24 cellular contexts compared by ENCODE assay signal in genomic region chr19:3524075-3524842, GRCh38. TPM values are rescaled to one million over a fixed set of nuclear protein-coding genes. Genes with fewer than 3 reads are reported as not detected.
"Had no signal": no experiment of that assay in that cellular context is flagged by ENCODE, and none has a peak within 500 bp of the region (broad histone marks: within the 10 kb centered on the region; RNA-seq: fewer than 3 reads in every experiment).

No MANE protein-coding gene starts in this region.

- H3K27me3 ChIP-seq: esophagus squamous epithelium, gastroesophageal sphincter, ovary, right atrium auricular region, stomach had no signal

- H3K4me1 ChIP-seq: right atrium auricular region had no signal

- H3K9me3 ChIP-seq: esophagus squamous epithelium, gastroesophageal sphincter, ovary, right atrium auricular region, stomach had no signal

- H3K27ac ChIP-seq: esophagus squamous epithelium, gastroesophageal sphincter, ovary, right atrium auricular region, stomach had no signal

- ATAC-seq: gastroesophageal sphincter; left cardiac atrium; left ventricle myocardium superior; naive thymus-derived CD4-positive, alpha-beta T cell had no signal

- H3K27ac Mint-ChIP-seq: immature natural killer cell, type B pancreatic cell had no signal

- H3K9me3 Mint-ChIP-seq: immature natural killer cell; naive thymus-derived CD4-positive, alpha-beta T cell; type B pancreatic cell had no signal

- H3K4me3 ChIP-seq: esophagus squamous epithelium, gastroesophageal sphincter, ovary, right atrium auricular region, stomach had no signal

- H3K4me3 Mint-ChIP-seq: immature natural killer cell; naive thymus-derived CD4-positive, alpha-beta T cell; type B pancreatic cell had no signal

- DNase-seq: cortex of kidney; effector memory CD4-positive, alpha-beta T cell; esophagus squamous epithelium; foreskin fibroblast; immature natural killer cell; left cardiac atrium; left ventricle myocardium superior; naive thymus-derived CD4-positive, alpha-beta T cell; ovary; small intestine; stimulated activated CD4-positive, alpha-beta T cell treated with anti-CD3 and anti-CD28 coated beads, Interleukin-12 subunit alpha, Interleukin-12 subunit beta, amount 100 ng/mL, for 4 hours; stimulated activated naive CD4-positive, alpha-beta T cell; stomach had no signal

- H3K36me3 ChIP-seq: ovary had no signal

- H3K27me3 Mint-ChIP-seq: naive thymus-derived CD4-positive, alpha-beta T cell; type B pancreatic cell had no signal

RNA-seq across cellular contexts. Expression of gene TEKTIP1, which starts 14.7 kb away (rescaled TPM):
- total RNA-seq: epithelial cell of proximal tubule, gastroesophageal sphincter, lung microvascular endothelial cell, right atrium auricular region, stomach had no signal
- polyA plus RNA-seq: immature natural killer cell; keratinocyte; naive thymus-derived CD4-positive, alpha-beta T cell; neural cell had no signal

RNA-seq across cellular contexts. Expression of gene SMIM44, which starts 41.0 kb away (rescaled TPM):
- total RNA-seq: esophagus squamous epithelium; gastroesophageal sphincter; left cardiac atrium; left ventricle myocardium superior; lung microvascular endothelial cell; mesenteric fat pad; mononuclear cell; naive thymus-derived CD4-positive, alpha-beta T cell; posterior vena cava; right atrium auricular region; stomach had no signal
- polyA plus RNA-seq: immature natural killer cell; keratinocyte; naive thymus-derived CD4-positive, alpha-beta T cell; neural cell; ovary; thymus had no signal
